Comparison of ENCODE assay signal across 1 cellular context in genomic region chr18:23784811-23785245, GRCh38.
TF ChIP-seq lines count a peak whose summit lies in the region.

No MANE protein-coding gene starts in this region.

TF ChIP-seq in SK-N-SH treated with all-trans-retinoic acid at 6 μM for 48 hours, 23 proteins besides CTCF, POLR2A, EP300 and RAD21 (continued from another document):
- TF ChIP-seq TSHZ2 (CRISPR knock-in tag; IDR thresholded peaks at IDR 0.05) = no peak
